Comparison of ENCODE assay signal across 8 cellular contexts in the genomic region with DNA sequence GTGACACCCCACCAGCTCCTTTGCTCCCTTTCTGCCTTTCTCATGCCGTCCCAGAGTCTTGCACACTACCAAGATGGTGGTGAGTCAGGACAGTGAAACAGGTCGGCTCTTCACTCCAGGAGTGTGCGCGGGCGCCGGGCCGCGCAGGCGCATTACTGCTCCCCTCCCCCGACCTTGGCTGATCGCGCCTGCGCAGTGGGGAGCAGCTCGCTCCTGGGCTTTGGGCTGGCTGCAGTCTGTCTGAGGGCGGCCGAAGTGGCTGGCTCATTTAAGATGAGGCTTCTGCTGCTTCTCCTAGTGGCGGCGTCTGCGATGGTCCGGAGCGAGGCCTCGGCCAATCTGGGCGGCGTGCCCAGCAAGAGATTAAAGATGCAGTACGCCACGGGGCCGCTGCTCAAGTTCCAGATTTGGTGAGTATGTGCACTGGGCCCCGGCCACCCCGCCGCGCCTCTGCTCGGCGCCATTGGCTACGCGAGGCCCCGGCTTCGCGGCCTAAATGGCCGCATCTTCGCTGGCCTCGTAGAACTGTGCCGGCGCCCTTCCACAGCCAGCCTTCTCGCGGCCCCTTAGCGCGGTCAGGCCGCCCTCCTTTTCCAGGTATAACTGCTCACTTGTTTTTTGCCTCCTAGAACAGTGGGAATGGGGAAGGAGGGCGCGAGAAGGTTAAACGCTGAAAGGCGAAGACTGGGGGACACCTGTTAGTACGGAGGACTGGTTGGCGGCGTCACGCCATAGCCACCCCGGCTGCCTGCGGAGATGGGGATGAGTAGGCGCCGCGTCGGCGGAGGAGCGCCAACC. TPM values are rescaled to one million over a fixed set of nuclear protein-coding genes. Genes with fewer than 3 reads are reported as not detected.
DNase-seq lines count a peak whose midpoint lies in the region; ATAC-seq and TF ChIP-seq lines count a peak whose summit lies in the region.

A gene with protein sequence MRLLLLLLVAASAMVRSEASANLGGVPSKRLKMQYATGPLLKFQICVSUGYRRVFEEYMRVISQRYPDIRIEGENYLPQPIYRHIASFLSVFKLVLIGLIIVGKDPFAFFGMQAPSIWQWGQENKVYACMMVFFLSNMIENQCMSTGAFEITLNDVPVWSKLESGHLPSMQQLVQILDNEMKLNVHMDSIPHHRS (plus strand): TSS at position 232 of the 798 bp plus-strand sequence. CDS start 42 bp downstream, at position 274.

- DNase-seq in DMS53 (lab: John Stamatoyannopoulos, UW) (peak; percentile 92), KBM-7 (peak; percentile 98)
- DNase-seq in activated T-cell treated with anti-CD3 and anti-CD28 coated beads, Interleukin-2, amount 50 U/mL, for 24 hours, result peak; percentile 96
- peak; percentile 83 for DNase-seq in stimulated activated CD8-positive, alpha-beta memory T cell treated with anti-CD3 and anti-CD28 coated beads, Interleukin-7, amount 100 ng/mL, for 24 hours (ENCODE audit: low read depth)

- H3K27me3 Mint-ChIP-seq in activated T-cell treated with anti-CD3 and anti-CD28 coated beads, Interleukin-2, amount 50 U/mL, for 24 hours, result no peaks in the 10 kb centered on the region

- H3K36me3 Mint-ChIP-seq in activated T-cell treated with anti-CD3 and anti-CD28 coated beads, Interleukin-2, amount 50 U/mL, for 24 hours (ENCODE audit: low read depth), result peaks cover 57% of the 10 kb centered on the region

- H3K27ac Mint-ChIP-seq in activated T-cell treated with anti-CD3 and anti-CD28 coated beads, Interleukin-2, amount 50 U/mL, for 24 hours, result peak within 1 kb of the TSS; percentile 97

- H3K4me3 ChIP-seq in esophagus (ENCODE audit: low read depth in 1 of 2, low read length in 2 of 2), result peak within 1 kb of the TSS; percentile 81 to 90
- H3K4me3 ChIP-seq in muscle layer of colon (ENCODE audit: low read depth in 1 of 2, low read length in 2 of 2), result peak within 1 kb of the TSS; percentile 76 to 100

- peak within 1 kb of the TSS; percentile 99 for H3K4me3 Mint-ChIP-seq in activated T-cell treated with anti-CD3 and anti-CD28 coated beads, Interleukin-2, amount 50 U/mL, for 24 hours

- no peaks in the 10 kb centered on the region for H3K9me3 ChIP-seq in esophagus (ENCODE audit: control insufficient read depth in 2 of 2, insufficient read depth in 1 of 2, low read depth in 1 of 2, low read length in 1 of 2)
- H3K9me3 ChIP-seq in muscle layer of colon (ENCODE audit: low read length), result no peaks in the 10 kb centered on the region

- peak within 1 kb of the TSS; percentile 99 to 100 for H3K27ac ChIP-seq in esophagus (ENCODE audit: low read depth in 2 of 2, low read length in 1 of 2)
- H3K27ac ChIP-seq in muscle layer of colon (ENCODE audit: low read depth, low read length), result peak within 1 kb of the TSS; percentile 91

- peak; percentile 49 for ATAC-seq in GM21619 (IDR thresholded peaks at IDR 0.05; ENCODE audit: unreplicated experiment)

- H3K4me1 Mint-ChIP-seq in activated T-cell treated with anti-CD3 and anti-CD28 coated beads, Interleukin-2, amount 50 U/mL, for 24 hours (ENCODE audit: low read depth), result peaks cover 63% of the 10 kb centered on the region

- H3K4me1 ChIP-seq in esophagus (ENCODE audit: control insufficient read depth in 2 of 2, insufficient read depth in 2 of 2, low read length in 1 of 2), result no peaks in the 10 kb centered on the region
- peaks cover 35% of the 10 kb centered on the region for H3K4me1 ChIP-seq in muscle layer of colon (ENCODE audit: insufficient read depth, low read length)

- H3K9ac ChIP-seq in muscle layer of colon (ENCODE audit: low read length), result peak within 1 kb of the TSS; percentile 99

- H3K36me3 ChIP-seq in esophagus (ENCODE audit: control insufficient read depth in 2 of 2, insufficient read depth in 2 of 2, low read length in 1 of 2), result peaks cover 0 to 1% of the 10 kb centered on the region in 2 donors
- H3K36me3 ChIP-seq in muscle layer of colon (ENCODE audit: insufficient read depth, low read length), result no peaks in the 10 kb centered on the region

- 0% methylated on average over 61 to 64 of the region's 64 CpGs for WGBS in esophagus, 2 donors

- no peaks in the 10 kb centered on the region for H3K9me3 Mint-ChIP-seq in activated T-cell treated with anti-CD3 and anti-CD28 coated beads, Interleukin-2, amount 50 U/mL, for 24 hours

- no peaks in the 10 kb centered on the region for H3K27me3 ChIP-seq in esophagus (ENCODE audit: control insufficient read depth in 1 of 2, insufficient read depth in 2 of 2, low read length in 2 of 2)
- H3K27me3 ChIP-seq in muscle layer of colon (ENCODE audit: control insufficient read depth in 1 of 2, insufficient read depth in 2 of 2, low read length in 2 of 2), result no peaks in the 10 kb centered on the region

- in situ Hi-C loops in KBM-7 (cut with MboI; ENCODE audit: low pct_unique_long_range_greater_than_20kb, low sequenced_read_pairs), result no loop called here

TF ChIP-seq in PFSK-1, 5 proteins besides CTCF, POLR2A, EP300 and RAD21:
- TF ChIP-seq FOXP2 (optimal IDR thresholded peaks at IDR 0.05; ENCODE audit: borderline replicate concordance, extremely low read depth, extremely low read length, insufficient read depth) (peak; percentile 17), SIN3A (IDR thresholded peaks at IDR 0.05; ENCODE audit: borderline replicate concordance, insufficient read depth, low read length) (no peak; the same call in 1 of the 2 replicates), POLR2AphosphoS5 (IDR thresholded peaks at IDR 0.05; ENCODE audit: low read depth, low read length) (peak; percentile 97)
- TF ChIP-seq, protein P1, sequence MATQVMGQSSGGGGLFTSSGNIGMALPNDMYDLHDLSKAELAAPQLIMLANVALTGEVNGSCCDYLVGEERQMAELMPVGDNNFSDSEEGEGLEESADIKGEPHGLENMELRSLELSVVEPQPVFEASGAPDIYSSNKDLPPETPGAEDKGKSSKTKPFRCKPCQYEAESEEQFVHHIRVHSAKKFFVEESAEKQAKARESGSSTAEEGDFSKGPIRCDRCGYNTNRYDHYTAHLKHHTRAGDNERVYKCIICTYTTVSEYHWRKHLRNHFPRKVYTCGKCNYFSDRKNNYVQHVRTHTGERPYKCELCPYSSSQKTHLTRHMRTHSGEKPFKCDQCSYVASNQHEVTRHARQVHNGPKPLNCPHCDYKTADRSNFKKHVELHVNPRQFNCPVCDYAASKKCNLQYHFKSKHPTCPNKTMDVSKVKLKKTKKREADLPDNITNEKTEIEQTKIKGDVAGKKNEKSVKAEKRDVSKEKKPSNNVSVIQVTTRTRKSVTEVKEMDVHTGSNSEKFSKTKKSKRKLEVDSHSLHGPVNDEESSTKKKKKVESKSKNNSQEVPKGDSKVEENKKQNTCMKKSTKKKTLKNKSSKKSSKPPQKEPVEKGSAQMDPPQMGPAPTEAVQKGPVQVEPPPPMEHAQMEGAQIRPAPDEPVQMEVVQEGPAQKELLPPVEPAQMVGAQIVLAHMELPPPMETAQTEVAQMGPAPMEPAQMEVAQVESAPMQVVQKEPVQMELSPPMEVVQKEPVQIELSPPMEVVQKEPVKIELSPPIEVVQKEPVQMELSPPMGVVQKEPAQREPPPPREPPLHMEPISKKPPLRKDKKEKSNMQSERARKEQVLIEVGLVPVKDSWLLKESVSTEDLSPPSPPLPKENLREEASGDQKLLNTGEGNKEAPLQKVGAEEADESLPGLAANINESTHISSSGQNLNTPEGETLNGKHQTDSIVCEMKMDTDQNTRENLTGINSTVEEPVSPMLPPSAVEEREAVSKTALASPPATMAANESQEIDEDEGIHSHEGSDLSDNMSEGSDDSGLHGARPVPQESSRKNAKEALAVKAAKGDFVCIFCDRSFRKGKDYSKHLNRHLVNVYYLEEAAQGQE (IDR thresholded peaks at IDR 0.05; ENCODE audit: insufficient read depth in 1 of 2, low read depth in 2 of 2, low read length in 2 of 2), result no peak

RNA-seq across cellular contexts. Expression of the gene that starts here (rescaled TPM):
- 20.0 TPM for polyA plus RNA-seq in PFSK-1 (2012; ENCODE audit: insufficient read length, low read depth)
- polyA plus RNA-seq in esophagus, result 10 to 100 TPM; 14.6 to 62.5 TPM

Comparison
In these comparisons a context has a peak if more than half of its experiments do, and no peak if none do; other contexts are left out.
1. Peak in every context shown above with its lines: DNase-seq, ATAC-seq, H3K4me3 ChIP-seq and H3K27ac ChIP-seq.